In genomic region chr14:102035914-102036313, GRCh38 we compare ENCODE assay signal across 1 cellular context.
TF ChIP-seq lines count a peak whose summit lies in the region.

No MANE protein-coding gene starts in this region.

TF ChIP-seq in HEK293, 187 proteins besides CTCF, POLR2A, EP300 and RAD21 (continued from another document):
- no peak for TF ChIP-seq ZNF664 (tag by site-specific recombination; IDR thresholded peaks at IDR 0.05)
- TF ChIP-seq ZNF629 (tag by site-specific recombination; IDR thresholded peaks at IDR 0.05), result peak; percentile 69
- no peak for TF ChIP-seq ZNF624 (tag by site-specific recombination; IDR thresholded peaks at IDR 0.05)
- TF ChIP-seq PRDM1 (tag by site-specific recombination; IDR thresholded peaks at IDR 0.05), result no peak
- TF ChIP-seq, protein P1, sequence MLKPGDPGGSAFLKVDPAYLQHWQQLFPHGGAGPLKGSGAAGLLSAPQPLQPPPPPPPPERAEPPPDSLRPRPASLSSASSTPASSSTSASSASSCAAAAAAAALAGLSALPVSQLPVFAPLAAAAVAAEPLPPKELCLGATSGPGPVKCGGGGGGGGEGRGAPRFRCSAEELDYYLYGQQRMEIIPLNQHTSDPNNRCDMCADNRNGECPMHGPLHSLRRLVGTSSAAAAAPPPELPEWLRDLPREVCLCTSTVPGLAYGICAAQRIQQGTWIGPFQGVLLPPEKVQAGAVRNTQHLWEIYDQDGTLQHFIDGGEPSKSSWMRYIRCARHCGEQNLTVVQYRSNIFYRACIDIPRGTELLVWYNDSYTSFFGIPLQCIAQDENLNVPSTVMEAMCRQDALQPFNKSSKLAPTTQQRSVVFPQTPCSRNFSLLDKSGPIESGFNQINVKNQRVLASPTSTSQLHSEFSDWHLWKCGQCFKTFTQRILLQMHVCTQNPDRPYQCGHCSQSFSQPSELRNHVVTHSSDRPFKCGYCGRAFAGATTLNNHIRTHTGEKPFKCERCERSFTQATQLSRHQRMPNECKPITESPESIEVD (tag by site-specific recombination; IDR thresholded peaks at IDR 0.05), result peak; percentile 85
- TF ChIP-seq ZNF341 (tag by site-specific recombination; IDR thresholded peaks at IDR 0.05; ENCODE audit: low read depth), result no peak
- no peak for TF ChIP-seq KLF17 (tag by site-specific recombination; IDR thresholded peaks at IDR 0.05)
- TF ChIP-seq ZBTB7A (tag by site-specific recombination; IDR thresholded peaks at IDR 0.05; ENCODE audit: low read depth), result no peak
